8 cellular contexts compared by ENCODE assay signal in the genomic region with DNA sequence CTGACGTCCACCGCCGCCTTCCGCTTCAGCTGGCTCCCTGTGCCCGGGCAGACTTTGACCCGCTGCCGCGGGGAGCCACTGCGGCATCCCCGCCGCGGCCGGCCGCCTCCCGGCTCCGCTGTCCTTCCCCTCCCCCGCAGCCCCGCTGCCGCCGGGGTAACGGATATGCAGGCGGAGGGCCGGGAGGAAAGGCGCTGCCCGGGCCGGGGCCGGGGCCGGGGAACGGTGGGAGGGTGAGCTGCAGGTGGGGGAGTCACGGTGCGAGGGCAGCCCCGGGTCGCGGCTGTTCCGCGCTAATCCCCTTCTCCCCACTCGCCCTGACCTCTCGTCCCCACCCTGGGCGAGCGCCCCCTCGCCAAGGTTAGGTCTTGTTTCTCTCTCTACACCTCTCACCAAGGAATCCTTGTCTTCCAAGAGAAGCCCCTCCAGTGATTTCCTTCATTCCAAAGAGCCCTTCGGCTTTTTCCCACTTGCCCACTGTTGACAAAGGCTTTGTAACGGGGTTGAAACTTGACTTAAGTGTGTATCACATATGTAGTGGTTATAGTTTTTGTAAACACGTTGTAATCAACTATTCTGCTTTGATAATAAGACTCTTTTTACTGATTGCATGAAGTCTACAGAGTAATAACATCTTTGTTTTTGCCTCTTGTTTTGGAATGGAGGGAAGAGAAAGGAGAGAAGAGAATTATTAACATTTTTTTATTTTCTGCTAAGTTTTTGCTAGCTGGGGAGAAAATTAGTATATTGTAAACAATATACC. TPM values are rescaled to one million over a fixed set of nuclear protein-coding genes. Genes with fewer than 3 reads are reported as not detected.
DNase-seq lines count a peak whose midpoint lies in the region; ATAC-seq and TF ChIP-seq lines count a peak whose summit lies in the region.

No MANE protein-coding gene starts in this region.

- H3K4me3 ChIP-seq in AG10803 (ENCODE audit: low read length) (peak overlapping the region; percentile 92), neural cell (ENCODE audit: low read length) (peak overlapping the region; percentile 85)

- H4K20me1 ChIP-seq in neural cell (ENCODE audit: insufficient read depth) = no peaks in the 10 kb centered on the region

- peak; percentile 55 for TF ChIP-seq RAD21 in neural cell (conservative IDR thresholded peaks at IDR 0.05)

- peak overlapping the region; percentile 92 for H3K9ac ChIP-seq in neural cell (ENCODE audit: low read length)

- H3K9me3 ChIP-seq in neural cell (ENCODE audit: low read length) = no peaks in the 10 kb centered on the region

- peaks cover 15% of the 10 kb centered on the region for H3K4me1 Mint-ChIP-seq in activated T-cell treated with anti-CD3 and anti-CD28 coated beads, Interleukin-2, amount 50 U/mL, for 24 hours (ENCODE audit: low read depth)

- H3K27ac ChIP-seq in neural cell (ENCODE audit: low read length) = peak overlapping the region; percentile 91
- peak overlapping the region; percentile 75 for H3K27ac ChIP-seq in temporal lobe (ENCODE audit: low read depth, low read length)

- H3K9me2 ChIP-seq in neural cell (ENCODE audit: insufficient read depth, low read length) = no peaks in the 10 kb centered on the region

- TF ChIP-seq CTCF in AG10803 (conservative IDR thresholded peaks at IDR 0.05; ENCODE audit: low read length) (peak; percentile 29; the same call in 1 of the 2 replicates), neural cell (IDR thresholded peaks at IDR 0.05; ENCODE audit: poor library complexity, severe bottlenecking) (peak; percentile 54)

- no peaks in the 10 kb centered on the region for H3K9me3 Mint-ChIP-seq in activated T-cell treated with anti-CD3 and anti-CD28 coated beads, Interleukin-2, amount 50 U/mL, for 24 hours

- ATAC-seq in GM18867 (IDR thresholded peaks at IDR 0.05; ENCODE audit: unreplicated experiment) (peak; percentile 42), HG03095 (IDR thresholded peaks at IDR 0.05; ENCODE audit: unreplicated experiment) (peak; percentile 36)

- no peak overlapping the region for H3K4me3 Mint-ChIP-seq in activated T-cell treated with anti-CD3 and anti-CD28 coated beads, Interleukin-2, amount 50 U/mL, for 24 hours

- peaks cover 7% of the 10 kb centered on the region for H3K36me3 Mint-ChIP-seq in activated T-cell treated with anti-CD3 and anti-CD28 coated beads, Interleukin-2, amount 50 U/mL, for 24 hours (ENCODE audit: low read depth)

- TF ChIP-seq EP300 in neural cell (conservative IDR thresholded peaks at IDR 0.05; ENCODE audit: poor library complexity, severe bottlenecking) = peak; percentile 38

- H3K4me2 ChIP-seq in neural cell (ENCODE audit: low read length) = peak overlapping the region; percentile 60

- DNase-seq in AG10803 (ENCODE audit: low read depth) = no peak
- DNase-seq in NCI-H774 (lab: John Stamatoyannopoulos, UW) = peak; percentile 42
- no peak for DNase-seq in activated T-cell treated with anti-CD3 and anti-CD28 coated beads, Interleukin-2, amount 50 U/mL, for 24 hours
- DNase-seq in fibroblast of peridontal ligament (ENCODE audit: extremely low read depth) = peak; percentile 9

- peak overlapping the region; percentile 93 for H3K27ac Mint-ChIP-seq in activated T-cell treated with anti-CD3 and anti-CD28 coated beads, Interleukin-2, amount 50 U/mL, for 24 hours

- H3F3A ChIP-seq in neural cell (ENCODE audit: insufficient read depth, low read length, poor library complexity, severe bottlenecking) = peaks cover 6% of the 10 kb centered on the region

- peak overlapping the region; percentile 34 for H2AFZ ChIP-seq in neural cell (ENCODE audit: low read depth, low read length)

- H3K27me3 ChIP-seq in neural cell (ENCODE audit: insufficient read depth, low read depth, low read length) = no peaks in the 10 kb centered on the region

- peaks cover 50% of the 10 kb centered on the region for H3K79me2 ChIP-seq in neural cell (replicated peaks; ENCODE audit: insufficient read depth, low read length)

- no peaks in the 10 kb centered on the region for H3K27me3 Mint-ChIP-seq in activated T-cell treated with anti-CD3 and anti-CD28 coated beads, Interleukin-2, amount 50 U/mL, for 24 hours

- H3K36me3 ChIP-seq in neural cell (ENCODE audit: insufficient read depth, low read length) = no peaks in the 10 kb centered on the region

TF ChIP-seq in neural cell, 6 proteins besides CTCF, POLR2A, EP300 and RAD21:
- TF ChIP-seq, protein P1, sequence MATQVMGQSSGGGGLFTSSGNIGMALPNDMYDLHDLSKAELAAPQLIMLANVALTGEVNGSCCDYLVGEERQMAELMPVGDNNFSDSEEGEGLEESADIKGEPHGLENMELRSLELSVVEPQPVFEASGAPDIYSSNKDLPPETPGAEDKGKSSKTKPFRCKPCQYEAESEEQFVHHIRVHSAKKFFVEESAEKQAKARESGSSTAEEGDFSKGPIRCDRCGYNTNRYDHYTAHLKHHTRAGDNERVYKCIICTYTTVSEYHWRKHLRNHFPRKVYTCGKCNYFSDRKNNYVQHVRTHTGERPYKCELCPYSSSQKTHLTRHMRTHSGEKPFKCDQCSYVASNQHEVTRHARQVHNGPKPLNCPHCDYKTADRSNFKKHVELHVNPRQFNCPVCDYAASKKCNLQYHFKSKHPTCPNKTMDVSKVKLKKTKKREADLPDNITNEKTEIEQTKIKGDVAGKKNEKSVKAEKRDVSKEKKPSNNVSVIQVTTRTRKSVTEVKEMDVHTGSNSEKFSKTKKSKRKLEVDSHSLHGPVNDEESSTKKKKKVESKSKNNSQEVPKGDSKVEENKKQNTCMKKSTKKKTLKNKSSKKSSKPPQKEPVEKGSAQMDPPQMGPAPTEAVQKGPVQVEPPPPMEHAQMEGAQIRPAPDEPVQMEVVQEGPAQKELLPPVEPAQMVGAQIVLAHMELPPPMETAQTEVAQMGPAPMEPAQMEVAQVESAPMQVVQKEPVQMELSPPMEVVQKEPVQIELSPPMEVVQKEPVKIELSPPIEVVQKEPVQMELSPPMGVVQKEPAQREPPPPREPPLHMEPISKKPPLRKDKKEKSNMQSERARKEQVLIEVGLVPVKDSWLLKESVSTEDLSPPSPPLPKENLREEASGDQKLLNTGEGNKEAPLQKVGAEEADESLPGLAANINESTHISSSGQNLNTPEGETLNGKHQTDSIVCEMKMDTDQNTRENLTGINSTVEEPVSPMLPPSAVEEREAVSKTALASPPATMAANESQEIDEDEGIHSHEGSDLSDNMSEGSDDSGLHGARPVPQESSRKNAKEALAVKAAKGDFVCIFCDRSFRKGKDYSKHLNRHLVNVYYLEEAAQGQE (IDR thresholded peaks at IDR 0.05; ENCODE audit: borderline replicate concordance) = peak; percentile 67
- peak; percentile 56 for TF ChIP-seq SMC3 (conservative IDR thresholded peaks at IDR 0.05; ENCODE audit: poor library complexity)
- TF ChIP-seq TAF1 (IDR thresholded peaks at IDR 0.05; ENCODE audit: low read depth) = no peak
- peak; percentile 54 for TF ChIP-seq MXI1 (conservative IDR thresholded peaks at IDR 0.05; ENCODE audit: poor library complexity, severe bottlenecking)
- no peak for TF ChIP-seq POLR2AphosphoS5 (IDR thresholded peaks at IDR 0.05)
- TF ChIP-seq EZH2 (IDR thresholded peaks at IDR 0.05; ENCODE audit: borderline replicate concordance, insufficient read depth, low read length, poor library complexity, severe bottlenecking) = no peak

RNA-seq across cellular contexts. Expression of a gene that starts 0.7 kb away (rescaled TPM):
- 174 and 185 TPM in 2 replicates for polyA plus RNA-seq in neural cell
- polyA minus RNA-seq in neural cell = 547 and 627 TPM in 2 replicates
- total RNA-seq in temporal lobe = 329 TPM

Comparison
In these comparisons a context has a peak if more than half of its experiments do, and no peak if none do; other contexts are left out.
1. DNase-seq: peak in NCI-H774 (single experiment) and fibroblast of peridontal ligament (single experiment); none in AG10803 (single experiment) and activated T-cell treated with anti-CD3 and anti-CD28 coated beads, Interleukin-2, amount 50 U/mL, for 24 hours (single experiment).